ENCODE assay signal across 15 cellular contexts in the genomic region with DNA sequence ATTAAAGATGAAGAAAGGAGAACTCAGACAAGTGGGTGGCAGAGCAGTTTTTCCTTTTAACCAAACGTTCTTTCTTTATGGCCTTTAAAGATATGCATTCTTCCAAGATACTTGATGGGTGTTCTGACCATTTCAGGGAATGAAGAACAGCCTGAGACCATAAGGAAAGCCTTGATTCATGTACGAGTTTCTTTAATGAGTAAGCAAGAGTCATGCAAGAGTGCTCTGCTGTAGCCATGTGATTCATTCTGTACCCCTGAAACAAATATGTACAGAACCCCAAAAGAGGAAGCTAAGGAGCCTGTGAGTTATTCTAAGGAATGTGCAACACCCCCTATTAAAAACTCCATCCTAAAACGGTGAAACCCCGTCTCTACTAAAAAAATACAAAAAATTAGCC.
DNase-seq lines count a peak whose midpoint lies in the region; ATAC-seq and TF ChIP-seq lines count a peak whose summit lies in the region.
"Had no signal": no experiment of that assay in that cellular context is flagged by ENCODE, and none has a peak within 500 bp of the region (broad histone marks: within the 10 kb centered on the region; RNA-seq: fewer than 3 reads in every experiment).

No MANE protein-coding gene starts in this region.

- peak overlapping the region; percentile 46 for H3K4me3 ChIP-seq in OCI-LY3 (ENCODE audit: low read length)
- H3K4me3 ChIP-seq in foreskin fibroblast (ENCODE audit: low read depth in 1 of 2, low read length in 2 of 2): no peak overlapping the region
- H3K4me3 ChIP-seq: psoas muscle, tibial artery had no signal

- H4K20me1 ChIP-seq in OCI-LY3 (ENCODE audit: insufficient read depth, low read length): 0 out of 2 replicates have a peak, but pooled peaks cover 3% of the 10 kb centered on the region

- no peak overlapping the region for H3K9ac ChIP-seq in OCI-LY3 (ENCODE audit: low read length)

- H3K27ac ChIP-seq in OCI-LY3 (ENCODE audit: low read length): no peak overlapping the region
- H3K27ac ChIP-seq: psoas muscle, tibial artery had no signal

- TF ChIP-seq CTCF in OCI-LY3 (IDR thresholded peaks at IDR 0.05; ENCODE audit: low read depth, low read length) (no peak), foreskin fibroblast (IDR thresholded peaks at IDR 0.05; ENCODE audit: low read depth, low read length) (no peak), endothelial cell (IDR thresholded peaks at IDR 0.05; ENCODE audit: unreplicated experiment) (no peak), progenitor cell of endocrine pancreas (IDR thresholded peaks at IDR 0.05; ENCODE audit: unreplicated experiment) (no peak)

- peaks cover 56% of the 10 kb centered on the region for H3K27me3 ChIP-seq in OCI-LY3 (ENCODE audit: low read depth, low read length)

- H3K36me3 ChIP-seq in OCI-LY3 (replicated peaks; ENCODE audit: low read depth, low read length): no peaks in the 10 kb centered on the region
- H3K36me3 ChIP-seq: tibial artery had no signal

- no peaks in the 10 kb centered on the region for H3K9me3 Mint-ChIP-seq in endothelial cell (ENCODE audit: unreplicated experiment)
- H3K9me3 Mint-ChIP-seq in progenitor cell of endocrine pancreas (ENCODE audit: low read depth): no peaks in the 10 kb centered on the region
- H3K9me3 Mint-ChIP-seq: CD4-positive, CD25-positive, alpha-beta regulatory T cell; memory B cell had no signal

- peak overlapping the region; percentile 66 for H3K4me2 ChIP-seq in OCI-LY3 (ENCODE audit: low read length)

- DNase-seq in EH (ENCODE audit: low read depth): peak; percentile 89
- DNase-seq in foreskin fibroblast: peak; percentile 69 to 77
- DNase-seq in NAMALWA (ENCODE audit: low spot score): no peak
- no peak for DNase-seq in endothelial cell (ENCODE audit: low spot score)
- DNase-seq in progenitor cell of endocrine pancreas (ENCODE audit: low spot score, unreplicated experiment): no peak
- DNase-seq: activated CD4-positive, alpha-beta T cell treated with anti-CD3 and anti-CD28 coated beads for 48 hours; activated effector memory CD4-positive, alpha-beta T cell treated with anti-CD3 and anti-CD28 coated beads, Interleukin-2, amount 50 U/mL, for 16 hours; CD4-positive, CD25-positive, alpha-beta regulatory T cell; NCI-H345; psoas muscle; tibial artery had no signal

- H3K36me3 Mint-ChIP-seq in endothelial cell (ENCODE audit: low read depth, unreplicated experiment): no peaks in the 10 kb centered on the region
- H3K36me3 Mint-ChIP-seq in progenitor cell of endocrine pancreas (ENCODE audit: insufficient read depth): no peaks in the 10 kb centered on the region
- H3K36me3 Mint-ChIP-seq: CD4-positive, CD25-positive, alpha-beta regulatory T cell; memory B cell had no signal

- H3K4me1 Mint-ChIP-seq in endothelial cell (ENCODE audit: unreplicated experiment): peaks cover 12% of the 10 kb centered on the region
- no peaks in the 10 kb centered on the region for H3K4me1 Mint-ChIP-seq in progenitor cell of endocrine pancreas (ENCODE audit: low read depth)

- no peak overlapping the region for H2AFZ ChIP-seq in OCI-LY3 (ENCODE audit: low read depth, low read length)

- H3K27me3 Mint-ChIP-seq in endothelial cell (ENCODE audit: unreplicated experiment) (no peaks in the 10 kb centered on the region), progenitor cell of endocrine pancreas (peaks cover 88% of the 10 kb centered on the region)

- peaks cover 15% of the 10 kb centered on the region for H3K4me1 ChIP-seq in OCI-LY3 (ENCODE audit: low read length)
- H3K4me1 ChIP-seq: psoas muscle had no signal

- H3K9me3 ChIP-seq in OCI-LY3 (ENCODE audit: insufficient read depth, low read length): no peaks in the 10 kb centered on the region
- H3K9me3 ChIP-seq: psoas muscle, tibial artery had no signal

- H3K27ac Mint-ChIP-seq in endothelial cell (ENCODE audit: unreplicated experiment) (no peak overlapping the region), progenitor cell of endocrine pancreas (no peak overlapping the region)
- H3K27ac Mint-ChIP-seq: CD4-positive, CD25-positive, alpha-beta regulatory T cell; memory B cell had no signal

- no peak overlapping the region for H3K4me3 Mint-ChIP-seq in endothelial cell (ENCODE audit: unreplicated experiment)
- no peak overlapping the region for H3K4me3 Mint-ChIP-seq in progenitor cell of endocrine pancreas (ENCODE audit: low read depth)
- H3K4me3 Mint-ChIP-seq: CD4-positive, CD25-positive, alpha-beta regulatory T cell; memory B cell had no signal

- no peaks in the 10 kb centered on the region for H3K79me2 ChIP-seq in OCI-LY3 (ENCODE audit: low read length)

- ATAC-seq in GM21529 (IDR thresholded peaks at IDR 0.05; ENCODE audit: unreplicated experiment): peak; percentile 43
- no peak for ATAC-seq in HG02678 (IDR thresholded peaks at IDR 0.05; ENCODE audit: unreplicated experiment)
- ATAC-seq: psoas muscle had no signal

Comparison
In these comparisons a context has a peak if more than half of its experiments do, and no peak if none do; other contexts are left out.
1. DNase-seq: peak in EH (single experiment) and foreskin fibroblast (2 of 2); none in NAMALWA (single experiment), endothelial cell (single experiment) and progenitor cell of endocrine pancreas (single experiment).